Comparison of ENCODE assay signal across 16 cellular contexts in genomic region chr4:154868423-154869194, GRCh38.
DNase-seq lines count a peak whose midpoint lies in the region; ATAC-seq and TF ChIP-seq lines count a peak whose summit lies in the region.
"Had no signal": no experiment of that assay in that cellular context is flagged by ENCODE, and none has a peak within 500 bp of the region (broad histone marks: within the 10 kb centered on the region; RNA-seq: fewer than 3 reads in every experiment).

No MANE protein-coding gene starts in this region.

- H2AFZ ChIP-seq in neural progenitor cell (replicated peaks) = no peak overlapping the region

- peak overlapping the region; percentile 45 for H3K4me2 ChIP-seq in neural progenitor cell

- H3K27ac Mint-ChIP-seq in endodermal cell = peak overlapping the region; percentile 48
- peak overlapping the region; percentile 15 for H3K27ac Mint-ChIP-seq in neural progenitor cell
- H3K27ac Mint-ChIP-seq: CD4-positive, alpha-beta T cell; IgD-negative memory B cell had no signal

- H3K79me2 ChIP-seq in neural progenitor cell (ENCODE audit: low read depth) = no peaks in the 10 kb centered on the region

- peaks cover 17% of the 10 kb centered on the region for H3F3A ChIP-seq in neural progenitor cell (ENCODE audit: low read depth)

- H3K27me3 ChIP-seq in NT2/D1 (ENCODE audit: insufficient read depth, insufficient read length) (no peaks in the 10 kb centered on the region), endodermal cell (ENCODE audit: control insufficient read depth, insufficient read depth, low read length, poor library complexity, severe bottlenecking) (no peaks in the 10 kb centered on the region), neural progenitor cell (no peaks in the 10 kb centered on the region)

- 50 to 61% methylated on average over 7 of the region's 7 CpGs for WGBS in endodermal cell (ENCODE audit: insufficient coverage in 1 of 2, insufficient read length in 1 of 2), 2 experiments

- H3K36me3 Mint-ChIP-seq in endodermal cell (ENCODE audit: low read depth) (peaks cover 9% of the 10 kb centered on the region), neural progenitor cell (no peaks in the 10 kb centered on the region)

- H3K9me3 ChIP-seq in NT2/D1 (ENCODE audit: insufficient read depth, low read length) = peaks cover 13% of the 10 kb centered on the region
- peaks cover 35% of the 10 kb centered on the region for H3K9me3 ChIP-seq in endodermal cell (ENCODE audit: control insufficient read depth, low read length)
- H3K9me3 ChIP-seq in neural progenitor cell (ENCODE audit: low read depth) = peaks cover 5% of the 10 kb centered on the region
- H3K9me3 ChIP-seq: Caco-2 had no signal

- H3K27ac ChIP-seq in endodermal cell (ENCODE audit: low read depth, low read length) (no peak overlapping the region), neural progenitor cell (no peak overlapping the region)
- H3K27ac ChIP-seq: C4-2B, HL-60 had no signal

- peak; percentile 27 for DNase-seq in NT2/D1 (ENCODE audit: low read depth, low spot score)
- no peak for DNase-seq in endodermal cell
- peak; percentile 79 for DNase-seq in neural progenitor cell (ENCODE audit: low spot score)
- DNase-seq in left lobe of liver (ENCODE audit: low spot score) = no peak
- no peak for DNase-seq in ACHN
- DNase-seq: AML-193; Caco-2; CD4-positive, alpha-beta T cell; HCEC 1CT; KBM-7 had no signal

- H4K20me1 ChIP-seq in neural progenitor cell (ENCODE audit: low read depth) = peaks cover 4% of the 10 kb centered on the region

- H3K27me3 Mint-ChIP-seq in endodermal cell (ENCODE audit: insufficient read depth) (no peaks in the 10 kb centered on the region), neural progenitor cell (ENCODE audit: insufficient read depth, low read depth) (no peaks in the 10 kb centered on the region)
- H3K27me3 Mint-ChIP-seq: CD4-positive, alpha-beta T cell; IgD-negative memory B cell had no signal

- peaks cover 24% of the 10 kb centered on the region for H3K4me1 Mint-ChIP-seq in endodermal cell
- peaks cover 14% of the 10 kb centered on the region for H3K4me1 Mint-ChIP-seq in neural progenitor cell
- H3K4me1 Mint-ChIP-seq: IgD-negative memory B cell had no signal

- no peak for TF ChIP-seq CTCF in endodermal cell (conservative IDR thresholded peaks at IDR 0.05)
- TF ChIP-seq CTCF in neural progenitor cell (IDR thresholded peaks at IDR 0.05) = no peak

- H3K4me3 Mint-ChIP-seq in endodermal cell (no peak overlapping the region), neural progenitor cell (no peak overlapping the region)
- H3K4me3 Mint-ChIP-seq: CD4-positive, alpha-beta T cell had no signal

- H3K4me1 ChIP-seq in NT2/D1 (ENCODE audit: insufficient read depth, insufficient read length) (no peaks in the 10 kb centered on the region), endodermal cell (ENCODE audit: control insufficient read depth, insufficient read depth, low read length) (peaks cover 11% of the 10 kb centered on the region), neural progenitor cell (peaks cover 19% of the 10 kb centered on the region)
- H3K4me1 ChIP-seq: Caco-2 had no signal

- H3K9me3 Mint-ChIP-seq in endodermal cell (peaks cover 31% of the 10 kb centered on the region), neural progenitor cell (peaks cover 13% of the 10 kb centered on the region)

- ATAC-seq in HG03045 (IDR thresholded peaks at IDR 0.05; ENCODE audit: unreplicated experiment) (no peak), left lobe of liver (no peak), GM21825 (IDR thresholded peaks at IDR 0.05; ENCODE audit: unreplicated experiment) (no peak)
- ATAC-seq: HepG2 had no signal

- H3K4me3 ChIP-seq in NT2/D1 (ENCODE audit: insufficient read length, low read depth) (no peak overlapping the region), endodermal cell (ENCODE audit: low read length) (peak overlapping the region; percentile 2), neural progenitor cell (no peak overlapping the region)

- in situ Hi-C loops in ACHN (cut with HindIII; ENCODE audit: low pct_ligation_motif_present, low pct_unique_long_range_greater_than_20kb, low sequenced_read_pairs) = no loop called here

- no peak overlapping the region for H3K9ac ChIP-seq in NT2/D1 (ENCODE audit: insufficient read length, low read depth)
- no peak overlapping the region for H3K9ac ChIP-seq in endodermal cell (ENCODE audit: extremely low read depth, low read length, poor library complexity, severe bottlenecking)
- H3K9ac ChIP-seq in neural progenitor cell = no peak overlapping the region

- H3K36me3 ChIP-seq in NT2/D1 (ENCODE audit: insufficient read depth, insufficient read length, low read length) (no peaks in the 10 kb centered on the region), endodermal cell (ENCODE audit: control insufficient read depth, insufficient read depth, low read length) (no peaks in the 10 kb centered on the region), neural progenitor cell (no peaks in the 10 kb centered on the region)

Comparison
In these comparisons a context has a peak if more than half of its experiments do, and no peak if none do; other contexts are left out.
1. DNase-seq: peak in NT2/D1 (single experiment) and neural progenitor cell (single experiment); none in endodermal cell (single experiment), left lobe of liver (single experiment) and ACHN (single experiment).